In the genomic region with DNA sequence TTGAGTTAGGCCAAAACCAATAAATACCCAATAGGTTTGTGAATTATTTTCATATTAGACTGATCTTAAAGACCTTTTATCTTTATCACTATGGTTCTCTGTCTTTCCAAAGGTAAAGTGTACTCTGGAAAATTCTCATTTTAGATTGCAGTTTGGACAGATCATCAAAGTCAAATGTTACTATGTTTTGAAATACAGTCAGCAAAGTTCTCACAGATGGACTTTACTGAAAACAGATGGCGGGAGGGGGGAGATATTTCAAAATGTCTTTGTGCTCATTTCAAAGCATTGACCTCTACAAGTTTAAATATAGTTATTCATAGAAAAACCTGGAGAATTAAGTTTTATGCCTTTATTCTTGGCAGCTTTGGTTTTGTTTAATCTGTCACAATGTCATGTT, we compare ENCODE assay signal across 18 cellular contexts. TPM values are rescaled to one million over a fixed set of nuclear protein-coding genes. Genes with fewer than 3 reads are reported as not detected.
"Had no signal": no experiment of that assay in that cellular context is flagged by ENCODE, and none has a peak within 500 bp of the region (broad histone marks: within the 10 kb centered on the region; RNA-seq: fewer than 3 reads in every experiment).

No MANE protein-coding gene starts in this region.

- DNase-seq: activated CD4-positive, alpha-beta T cell treated with anti-CD3 and anti-CD28 coated beads for 1 hour; activated CD4-positive, alpha-beta T cell treated with anti-CD3 and anti-CD28 coated beads, Interleukin-2, amount 50 U/mL, for 48 hours; activated naive CD4-positive, alpha-beta T cell treated with Interleukin-2 at 50 U/mL for 16 hours; gastrocnemius medialis; left colon; sigmoid colon; spleen; stimulated activated naive CD8-positive, alpha-beta T cell treated with anti-CD3 and anti-CD28 coated beads, Interleukin-15, amount 100 ng/mL, for 72 hours; T-cell; T1000; testis; upper lobe of right lung had no signal

- H3K27me3 ChIP-seq: gastrocnemius medialis, sigmoid colon, spleen, testis, upper lobe of right lung had no signal

- ATAC-seq: activated T-helper 17 cell treated with anti-CD3 and anti-CD28 coated beads, Interleukin-2, amount 50 U/mL, for 72 hours; gastrocnemius medialis; left colon; stimulated activated naive CD8-positive, alpha-beta T cell treated with anti-CD3 and anti-CD28 coated beads, Interleukin-15, amount 100 ng/mL, for 72 hours; T-cell; upper lobe of right lung had no signal

- H3K36me3 ChIP-seq: gastrocnemius medialis had no signal

- H3K4me3 ChIP-seq: gastrocnemius medialis, sigmoid colon, spleen, testis, upper lobe of right lung had no signal

- H3K9me3 ChIP-seq: gastrocnemius medialis, sigmoid colon, spleen, testis, upper lobe of right lung had no signal

- H3K4me1 ChIP-seq: testis, upper lobe of right lung had no signal

- FAIRE-seq: astrocyte had no signal

- H3K27ac ChIP-seq: sigmoid colon, spleen, testis, upper lobe of right lung had no signal

- H3K27me3 Mint-ChIP-seq: activated T-helper 17 cell treated with anti-CD3 and anti-CD28 coated beads, Interleukin-2, amount 50 U/mL, for 72 hours; stimulated activated naive CD8-positive, alpha-beta T cell treated with anti-CD3 and anti-CD28 coated beads, Interleukin-15, amount 100 ng/mL, for 72 hours; T-cell had no signal

- H3K9me3 Mint-ChIP-seq: activated T-helper 17 cell treated with anti-CD3 and anti-CD28 coated beads, Interleukin-2, amount 50 U/mL, for 72 hours; neural crest cell; stimulated activated naive CD8-positive, alpha-beta T cell treated with anti-CD3 and anti-CD28 coated beads, Interleukin-15, amount 100 ng/mL, for 72 hours; T-cell had no signal

- H3K27ac Mint-ChIP-seq: activated T-helper 17 cell treated with anti-CD3 and anti-CD28 coated beads, Interleukin-2, amount 50 U/mL, for 72 hours; T-cell had no signal

- H3K4me3 Mint-ChIP-seq: activated T-helper 17 cell treated with anti-CD3 and anti-CD28 coated beads, Interleukin-2, amount 50 U/mL, for 72 hours; neural crest cell; stimulated activated naive CD8-positive, alpha-beta T cell treated with anti-CD3 and anti-CD28 coated beads, Interleukin-15, amount 100 ng/mL, for 72 hours; T-cell had no signal

RNA-seq across cellular contexts. Expression of gene LRTM2, which starts 51.8 kb away (rescaled TPM):
- total RNA-seq: activated T-helper 17 cell treated with anti-CD3 and anti-CD28 coated beads, Interleukin-2, amount 50 U/mL, for 72 hours; astrocyte; gastrocnemius medialis; left colon; lung microvascular endothelial cell; osteocyte; pulmonary artery endothelial cell; T-cell; upper lobe of right lung had no signal
